8 cellular contexts compared by ENCODE assay signal in genomic region chr16:22374311-22375116, GRCh38. TPM values are rescaled to one million over a fixed set of nuclear protein-coding genes. Genes with fewer than 3 reads are reported as not detected.
A peak's percentile ranks its signal among the peaks of the same experiment; 100 is the strongest.
DNase-seq lines count a peak whose midpoint lies in the region; ATAC-seq and TF ChIP-seq lines count a peak whose summit lies in the region.

Gene CDR2, minus strand, starts transcription at chr16:22374619. Its CDS starts 310 bp downstream, at chr16:22374309.

- CTCF ChIA-PET in activated CD4-positive, alpha-beta T cell treated with anti-CD3 and anti-CD28 coated beads for 36 hours (lab: Charles Lee) = interaction anchor here (0.8 kb wide), 1 partner anchor 14 kb away, joined by 4 read pairs; no protein-coding TSS in a partner anchor

- H3K9me3 ChIP-seq in BLaER1 = no peaks in the 10 kb centered on the region

- intact Hi-C loops in activated CD4-positive, alpha-beta T cell treated with anti-CD3 and anti-CD28 coated beads for 36 hours (cut with DNase I, micrococcal nuclease) = loop anchor here (1.0 to 10.0 kb wide), 15 partner anchors 12 to 1570 kb away; partner anchors contain the start of genes DCUN1D3 (in 1 of the 2), ERI2 (in 1 of the 2), LYRM1 (in 1 of the 2) and POLR3E (in 1 of the 2)

- peak; percentile 94 for ATAC-seq in GM19324 (IDR thresholded peaks at IDR 0.05; ENCODE audit: low FRiP score, unreplicated experiment)
- peak; percentile 92 for ATAC-seq in HG03460 (IDR thresholded peaks at IDR 0.05; ENCODE audit: unreplicated experiment)
- ATAC-seq in activated CD4-positive, alpha-beta T cell treated with anti-CD3 and anti-CD28 coated beads for 36 hours = peak; percentile 95

- peak within 1 kb of the TSS; percentile 97 for H3K4me3 Mint-ChIP-seq in activated CD4-positive, alpha-beta T cell treated with anti-CD3 and anti-CD28 coated beads for 36 hours

- peak within 1 kb of the TSS; percentile 84 for H3K9ac ChIP-seq in BLaER1

- peaks cover 38% of the 10 kb centered on the region for H3K4me1 Mint-ChIP-seq in activated CD4-positive, alpha-beta T cell treated with anti-CD3 and anti-CD28 coated beads for 36 hours

- no peaks in the 10 kb centered on the region for H3K9me3 Mint-ChIP-seq in activated CD4-positive, alpha-beta T cell treated with anti-CD3 and anti-CD28 coated beads for 36 hours (ENCODE audit: low read depth)

- peaks cover 36% of the 10 kb centered on the region for H3K4me1 ChIP-seq in BLaER1

- H3K27me3 Mint-ChIP-seq in activated CD4-positive, alpha-beta T cell treated with anti-CD3 and anti-CD28 coated beads for 36 hours = no peaks in the 10 kb centered on the region

- POLR2A ChIA-PET in activated CD4-positive, alpha-beta T cell treated with anti-CD3 and anti-CD28 coated beads for 36 hours (lab: Charles Lee) = no interaction called here

- 0 out of 2 replicates have a peak, but pooled peaks cover 3% of the 10 kb centered on the region for H3K36me3 ChIP-seq in BLaER1
- H3K36me3 ChIP-seq in kidney epithelial cell (ENCODE audit: control insufficient read depth, insufficient read depth, low read length) = no peaks in the 10 kb centered on the region

- H4K20me1 ChIP-seq in BLaER1 = peaks cover 28% of the 10 kb centered on the region; the same call in 1 of the 2 replicates

- DNase-seq in NCI-H524 treated with DMSO at 0.1 percent for 48 hours (lab: John Stamatoyannopoulos, UW) (peak; percentile 87), choroid plexus epithelial cell (ENCODE audit: low read depth) (peak; percentile 97), kidney epithelial cell (ENCODE audit: low read depth) (peak; percentile 71)
- DNase-seq in activated CD4-positive, alpha-beta T cell treated with anti-CD3 and anti-CD28 coated beads for 36 hours = peak; percentile 99
- DNase-seq in stimulated activated CD4-positive, alpha-beta T cell treated with anti-CD3 and anti-CD28 coated beads, Interleukin-15, amount 100 ng/mL, for 48 hours (ENCODE audit: low read depth in 2 of 2) = peak; percentile 96 to 97

- H3K27me3 ChIP-seq in BLaER1 = no peaks in the 10 kb centered on the region; the same call in 1 of the 2 replicates
- no peaks in the 10 kb centered on the region for H3K27me3 ChIP-seq in kidney epithelial cell (ENCODE audit: control insufficient read depth, insufficient read depth, low read length)

- peak within 1 kb of the TSS; percentile 95 for H3K27ac Mint-ChIP-seq in activated CD4-positive, alpha-beta T cell treated with anti-CD3 and anti-CD28 coated beads for 36 hours

- peak within 1 kb of the TSS; percentile 95 for H3K4me2 ChIP-seq in BLaER1

- TF ChIP-seq CTCF in choroid plexus epithelial cell (conservative IDR thresholded peaks at IDR 0.05; ENCODE audit: low read depth, low read length) = no peak
- no peak for TF ChIP-seq CTCF in kidney epithelial cell (IDR thresholded peaks at IDR 0.05; ENCODE audit: insufficient read depth, low read length, poor library complexity, severe bottlenecking)

- peaks cover 16% of the 10 kb centered on the region for H3K36me3 Mint-ChIP-seq in activated CD4-positive, alpha-beta T cell treated with anti-CD3 and anti-CD28 coated beads for 36 hours (ENCODE audit: low read depth)

- H3K27ac ChIP-seq in BLaER1 = peak within 1 kb of the TSS; percentile 78

- H3K4me3 ChIP-seq in BLaER1 = peak within 1 kb of the TSS; percentile 80
- H3K4me3 ChIP-seq in choroid plexus epithelial cell (ENCODE audit: low read depth, low read length) = peak within 1 kb of the TSS; percentile 82
- H3K4me3 ChIP-seq in kidney epithelial cell (ENCODE audit: low read depth, low read length) = peak within 1 kb of the TSS; percentile 79

RNA-seq across cellular contexts. Expression of gene CDR2, which starts in this region (rescaled TPM):
- 10 to 100 TPM; 29.5 to 33.7 TPM for total RNA-seq in activated CD4-positive, alpha-beta T cell treated with anti-CD3 and anti-CD28 coated beads for 36 hours
- total RNA-seq in kidney epithelial cell = 27.0 and 29.6 TPM in 2 replicates

Comparison
In these comparisons a context has a peak if more than half of its experiments do, and no peak if none do; other contexts are left out.
1. Peak in every context shown above with its lines: DNase-seq, ATAC-seq, H3K4me3 ChIP-seq and H3K27ac ChIP-seq.